ENCODE assay signal across 12 cellular contexts in genomic region chr2:226796012-226796839, GRCh38. TPM values are rescaled to one million over a fixed set of nuclear protein-coding genes. Genes with fewer than 3 reads are reported as not detected.
DNase-seq lines count a peak whose midpoint lies in the region; ATAC-seq, FAIRE-seq and TF ChIP-seq lines count a peak whose summit lies in the region.
"Had no signal": no experiment of that assay in that cellular context is flagged by ENCODE, and none has a peak within 500 bp of the region (broad histone marks: within the 10 kb centered on the region; RNA-seq: fewer than 3 reads in every experiment).

No MANE protein-coding gene starts in this region.

- H3K9me3 ChIP-seq in A549: no peaks in the 10 kb centered on the region

- POLR2A ChIA-PET in A549 (lab: Yijun Ruan, JAX): interaction anchor here (0.5 to 1.5 kb wide), 4 partner anchors 144 to 1131 kb away, joined by 3 to 6 read pairs (median 3); no protein-coding TSS in a partner anchor
- POLR2A ChIA-PET in naive thymus-derived CD8-positive, alpha-beta T cell (lab: Charles Lee): no interaction called here

- ATAC-seq in A549 (no peak), HG02885 (IDR thresholded peaks at IDR 0.05; ENCODE audit: poor library complexity, unreplicated experiment) (no peak)
- no peak for ATAC-seq in naive thymus-derived CD8-positive, alpha-beta T cell
- ATAC-seq: K562 had no signal

- H3K4me1 ChIP-seq in A549: peaks cover 42% of the 10 kb centered on the region

- DNase-seq in A549 (ENCODE audit: low read depth in 1 of 2, low spot score in 1 of 2): no peak
- DNase-seq in HT1080 (ENCODE audit: low read depth): peak; percentile 15
- peak; percentile 17 for DNase-seq in epithelial cell of esophagus (ENCODE audit: low read depth)
- peak in 1 of 10 donors; percentile 5 for DNase-seq in naive thymus-derived CD8-positive, alpha-beta T cell
- DNase-seq in Kasumi-1 (lab: John Stamatoyannopoulos, UW): no peak
- no peak for DNase-seq in COR-L47 (lab: John Stamatoyannopoulos, UW)
- no peak for DNase-seq in D721Med (ENCODE audit: insufficient read length, low spot score)
- DNase-seq: DMS53, SHP77 treated with DMSO at 0.1 percent for 48 hours had no signal

- no peaks in the 10 kb centered on the region for H3K9me3 Mint-ChIP-seq in naive thymus-derived CD8-positive, alpha-beta T cell
- H3K9me3 Mint-ChIP-seq: activated naive CD4-positive, alpha-beta T cell treated with anti-CD3 and anti-CD28 coated beads, Interleukin-2, amount 10 ng/mL, durations not matched to agents 7 days and 5 days had no signal

- CTCF ChIA-PET in A549 (lab: Yijun Ruan, JAX): interaction anchor here (0.5 to 3.0 kb wide), 15 partner anchors 17 to 1136 kb away, joined by 3 to 9 read pairs (median 4); no protein-coding TSS in a partner anchor

- H3K27ac ChIP-seq in A549: peak overlapping the region; percentile 91 to 100

- FAIRE-seq in A549 (lab: Jason Lieb, UNC) (no peak), D721Med (lab: Jason Lieb, UNC) (no peak)
- FAIRE-seq: K562 had no signal

- H3K36me3 Mint-ChIP-seq in naive thymus-derived CD8-positive, alpha-beta T cell: no peaks in the 10 kb centered on the region

- no peak for TF ChIP-seq POLR2A in A549 (IDR thresholded peaks at IDR 0.05; ENCODE audit: low read length)

- peak overlapping the region in 2 of 10 donors; percentile 38 to 56 for H3K27ac Mint-ChIP-seq in naive thymus-derived CD8-positive, alpha-beta T cell

- H3K4me3 Mint-ChIP-seq in naive thymus-derived CD8-positive, alpha-beta T cell: peak overlapping the region in 8 of 10 donors; percentile 7 to 66 (median 38)

- H3K4me3 ChIP-seq in A549 (peak overlapping the region; percentile 48; the same call in 2 of the 3 replicates), epithelial cell of esophagus (ENCODE audit: low read length) (peak overlapping the region; percentile 72)
- H3K4me3 ChIP-seq: K562 had no signal

- H3K4me2 ChIP-seq in A549: peak overlapping the region; percentile 96

- TF ChIP-seq RAD21 in A549 (conservative IDR thresholded peaks at IDR 0.05 in 1 of 2, IDR thresholded peaks at IDR 0.05 in 1 of 2): no peak

- no peak for TF ChIP-seq EP300 in A549 (IDR thresholded peaks at IDR 0.05)

- H3K4me1 Mint-ChIP-seq in naive thymus-derived CD8-positive, alpha-beta T cell: peaks cover 11 to 61% (median 58%) of the 10 kb centered on the region in 4 donors

- WGBS in A549 (ENCODE audit: missing lambda C conversion rate): 91% methylated on average over 13 of the region's 25 CpGs

- TF ChIP-seq CTCF in A549 (IDR thresholded peaks at IDR 0.05) (no peak), epithelial cell of esophagus (IDR thresholded peaks at IDR 0.05; ENCODE audit: insufficient read depth, low read depth, low read length, missing control alignments) (no peak), D721Med (IDR thresholded peaks at IDR 0.05; ENCODE audit: insufficient read depth, missing control alignments) (no peak)

- H3K27me3 Mint-ChIP-seq in naive thymus-derived CD8-positive, alpha-beta T cell: no peaks in the 10 kb centered on the region

TF ChIP-seq in A549, 52 proteins besides CTCF, POLR2A, EP300 and RAD21:
- TF ChIP-seq FOSB (CRISPR knock-in tag; IDR thresholded peaks at IDR 0.05) (no peak), SREBF2 (IDR thresholded peaks at IDR 0.05) (no peak), USF2 (IDR thresholded peaks at IDR 0.05) (no peak), TP53 (CRISPR knock-in tag; IDR thresholded peaks at IDR 0.05) (no peak), FOXS1 (CRISPR knock-in tag; IDR thresholded peaks at IDR 0.05) (no peak), PBX3 (IDR thresholded peaks at IDR 0.05) (no peak), EHF (CRISPR knock-in tag; IDR thresholded peaks at IDR 0.05) (no peak), RFX5 (IDR thresholded peaks at IDR 0.05) (no peak), HES2 (IDR thresholded peaks at IDR 0.05) (no peak), CEBPB (IDR thresholded peaks at IDR 0.05) (no peak), NPAS2 (CRISPR knock-in tag; IDR thresholded peaks at IDR 0.05; ENCODE audit: borderline replicate concordance) (no peak), BCL3 (IDR thresholded peaks at IDR 0.05) (no peak), PHF8 (IDR thresholded peaks at IDR 0.05; ENCODE audit: borderline replicate concordance, low read depth) (no peak), GATA3 (IDR thresholded peaks at IDR 0.05; ENCODE audit: borderline replicate concordance) (no peak)

RNA-seq across cellular contexts. Expression of gene IRS1, which starts 3.4 kb away (rescaled TPM):
- polyA plus RNA-seq in A549 (2011; rRNA removed) (10.4 and 12.9 TPM in 2 replicates), A549 (2017; fragmentation: RNase III; extraction: RNeasy Plus Mini Kit Qiagen cat#74134 plus additional on column Dnase treatment) (13.1 to 15.6 TPM (median 13.9 TPM) in 3 replicates)
- 13.4 and 20.3 TPM in 2 replicates for polyA plus RNA-seq in A549 (2012; cell fraction: cytosol; rRNA removed)
- 15.9 and 22.7 TPM in 2 replicates for polyA plus RNA-seq in A549 (2012; cell fraction: nucleus; rRNA removed)
- polyA minus RNA-seq in A549 (2011; rRNA and poly(A)+ RNA removed): 22.6 and 23.6 TPM in 2 replicates
- 22.8 and 29.9 TPM in 2 replicates for total RNA-seq in HT1080 (2014; rRNA removed; shearing (Covaris generic))
- polyA plus RNA-seq in HT1080 (2015; cell fraction: cytosol; rRNA removed): 8.6 and 10.7 TPM in 2 replicates
- 11.6 and 12.5 TPM in 2 replicates for polyA plus RNA-seq in HT1080 (2015; cell fraction: nucleus; rRNA removed)
- total RNA-seq in naive thymus-derived CD8-positive, alpha-beta T cell: 10 to 100 TPM; 11.4 to 14.0 TPM
- polyA plus RNA-seq in naive thymus-derived CD8-positive, alpha-beta T cell: under 1 TPM; 0.51 to 0.84 (median 0.64) TPM

RNA-seq across cellular contexts. Expression of gene RHBDD1, which starts 39.6 kb away (rescaled TPM):
- polyA plus RNA-seq in A549 (2011; rRNA removed) (46.9 and 50.6 TPM in 2 replicates), A549 (2017; fragmentation: RNase III; extraction: RNeasy Plus Mini Kit Qiagen cat#74134 plus additional on column Dnase treatment) (8.3 to 8.6 TPM (median 8.6 TPM) in 3 replicates)
- polyA plus RNA-seq in A549 (2012; cell fraction: cytosol; rRNA removed): 4.9 and 6.1 TPM in 2 replicates
- polyA plus RNA-seq in A549 (2012; cell fraction: nucleus; rRNA removed): 5.1 and 6.0 TPM in 2 replicates
- 60.9 and 78.3 TPM in 2 replicates for polyA minus RNA-seq in A549 (2011; rRNA and poly(A)+ RNA removed)
- total RNA-seq in HT1080 (2014; rRNA removed; shearing (Covaris generic)): 7.7 and 14.0 TPM in 2 replicates
- 14.6 and 21.1 TPM in 2 replicates for polyA plus RNA-seq in HT1080 (2015; cell fraction: cytosol; rRNA removed)
- polyA plus RNA-seq in HT1080 (2015; cell fraction: nucleus; rRNA removed): 20.5 and 38.8 TPM in 2 replicates
- total RNA-seq in naive thymus-derived CD8-positive, alpha-beta T cell: 10 to 100 TPM; 53.5 to 55.6 TPM
- polyA plus RNA-seq in naive thymus-derived CD8-positive, alpha-beta T cell: 10 to 100 TPM; 13.7 to 20.4 (median 14.8) TPM

Comparison
In these comparisons a context has a peak if more than half of its experiments do, and no peak if none do; other contexts are left out.
1. DNase-seq: peak in HT1080 (single experiment) and epithelial cell of esophagus (single experiment); none in A549 (0 of 2), Kasumi-1 (0 of 2), COR-L47 (single experiment) and D721Med (single experiment).